10 cellular contexts compared by ENCODE assay signal in genomic region chrX:153494541-153495361, GRCh38.
DNase-seq lines count a peak whose midpoint lies in the region; ATAC-seq and TF ChIP-seq lines count a peak whose summit lies in the region.
"Had no signal": no experiment of that assay in that cellular context is flagged by ENCODE, and none has a peak within 500 bp of the region (broad histone marks: within the 10 kb centered on the region; RNA-seq: fewer than 3 reads in every experiment).

BGN (plus strand) TSS chrX:153494980; CDS start chrX:153504632, 9,652 bp downstream.

- H3K4me1 ChIP-seq in iPS DF 6.9 (ENCODE audit: control insufficient read depth, insufficient read depth, low read length) = no peaks in the 10 kb centered on the region

- H3K36me3 ChIP-seq in iPS DF 6.9 (ENCODE audit: control insufficient read depth, insufficient read depth, low read length) = no peaks in the 10 kb centered on the region

- H3K27ac ChIP-seq in iPS DF 6.9 (ENCODE audit: low read length) (no peak within 1 kb of the TSS), skin epidermis (peak within 1 kb of the TSS in 17 of 21 experiments; percentile 11 to 83 (median 51))
- H3K27ac ChIP-seq: C4-2B, PC-9 had no signal

- no CpG with 5 or more reads among the region's 41 CpGs for WGBS in iPS DF 6.9 (ENCODE audit: insufficient coverage, insufficient read length)

- H3K4me3 ChIP-seq in astrocyte of the cerebellum (ENCODE audit: low read depth, low read length) = peak within 1 kb of the TSS; percentile 51
- H3K4me3 ChIP-seq in iPS DF 6.9 (ENCODE audit: low read length) = peak within 1 kb of the TSS; percentile 24; the same call in 1 of the 2 replicates
- H3K4me3 ChIP-seq in skin epidermis = peak within 1 kb of the TSS; percentile 14 to 39 (median 28)
- H3K4me3 ChIP-seq: PC-9 had no signal

- H3K27me3 ChIP-seq in iPS DF 6.9 (ENCODE audit: control insufficient read depth, insufficient read depth, low read length) = no peaks in the 10 kb centered on the region

- ATAC-seq in GM21576 (IDR thresholded peaks at IDR 0.05; ENCODE audit: unreplicated experiment) (no peak), GM19455 (IDR thresholded peaks at IDR 0.05; ENCODE audit: unreplicated experiment) (no peak)

- in situ Hi-C loops in astrocyte of the cerebellum (cut with HindIII; ENCODE audit: low sequenced_read_pairs) = no loop called here

- peak; percentile 30 for DNase-seq in NCI-H345 (lab: John Stamatoyannopoulos, UW)
- no peak for DNase-seq in NCI-H345 treated with DMSO at 0.1 percent for 48 hours (lab: John Stamatoyannopoulos, UW; ENCODE audit: unreplicated experiment)
- DNase-seq in astrocyte of the cerebellum (ENCODE audit: low read depth) = no peak
- DNase-seq in iPS DF 6.9 (ENCODE audit: low read depth, low spot score) = no peak
- DNase-seq in germinal center (ENCODE audit: low spot score) = no peak

- H3K9me3 ChIP-seq in iPS DF 6.9 (ENCODE audit: control insufficient read depth, insufficient read depth, low read length) = no peaks in the 10 kb centered on the region

- TF ChIP-seq CTCF in astrocyte of the cerebellum (IDR thresholded peaks at IDR 0.05; ENCODE audit: low read depth, low read length, missing control alignments) = peak; percentile 42
